1 cellular context compared by ENCODE assay signal in the genomic region with DNA sequence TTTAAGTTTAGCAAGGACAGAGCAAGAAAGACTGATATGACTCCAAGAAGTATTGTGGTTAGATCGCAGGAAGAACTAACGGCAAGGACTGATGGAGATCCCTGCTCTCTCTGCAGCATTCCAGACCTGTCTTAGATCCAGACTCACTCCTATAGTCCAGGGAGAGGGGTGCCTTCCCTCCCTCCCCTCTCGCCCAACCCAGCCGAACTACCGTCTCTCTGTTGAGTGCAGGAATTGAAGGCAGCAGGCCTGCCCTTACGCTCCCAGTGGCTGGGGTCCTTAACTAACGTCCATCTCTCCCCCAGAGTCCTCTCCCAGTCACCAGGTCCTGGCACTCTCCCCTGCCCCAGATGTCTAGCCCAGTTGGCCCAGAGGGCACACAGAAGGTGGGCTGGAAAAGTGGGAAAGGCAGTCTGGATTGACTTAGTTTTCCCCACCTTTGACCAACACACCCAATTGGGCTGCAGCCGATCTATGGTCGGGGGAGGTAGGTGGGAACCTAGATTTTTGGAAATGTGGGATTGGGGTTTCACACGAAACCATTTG.
A peak's percentile ranks its signal among the peaks of the same experiment; 100 is the strongest.
TF ChIP-seq lines count a peak whose summit lies in the region.

No MANE protein-coding gene starts in this region.

TF ChIP-seq in WTC11, 78 proteins besides CTCF, POLR2A, EP300 and RAD21 (continued from another document):
- TF ChIP-seq, protein P1, sequence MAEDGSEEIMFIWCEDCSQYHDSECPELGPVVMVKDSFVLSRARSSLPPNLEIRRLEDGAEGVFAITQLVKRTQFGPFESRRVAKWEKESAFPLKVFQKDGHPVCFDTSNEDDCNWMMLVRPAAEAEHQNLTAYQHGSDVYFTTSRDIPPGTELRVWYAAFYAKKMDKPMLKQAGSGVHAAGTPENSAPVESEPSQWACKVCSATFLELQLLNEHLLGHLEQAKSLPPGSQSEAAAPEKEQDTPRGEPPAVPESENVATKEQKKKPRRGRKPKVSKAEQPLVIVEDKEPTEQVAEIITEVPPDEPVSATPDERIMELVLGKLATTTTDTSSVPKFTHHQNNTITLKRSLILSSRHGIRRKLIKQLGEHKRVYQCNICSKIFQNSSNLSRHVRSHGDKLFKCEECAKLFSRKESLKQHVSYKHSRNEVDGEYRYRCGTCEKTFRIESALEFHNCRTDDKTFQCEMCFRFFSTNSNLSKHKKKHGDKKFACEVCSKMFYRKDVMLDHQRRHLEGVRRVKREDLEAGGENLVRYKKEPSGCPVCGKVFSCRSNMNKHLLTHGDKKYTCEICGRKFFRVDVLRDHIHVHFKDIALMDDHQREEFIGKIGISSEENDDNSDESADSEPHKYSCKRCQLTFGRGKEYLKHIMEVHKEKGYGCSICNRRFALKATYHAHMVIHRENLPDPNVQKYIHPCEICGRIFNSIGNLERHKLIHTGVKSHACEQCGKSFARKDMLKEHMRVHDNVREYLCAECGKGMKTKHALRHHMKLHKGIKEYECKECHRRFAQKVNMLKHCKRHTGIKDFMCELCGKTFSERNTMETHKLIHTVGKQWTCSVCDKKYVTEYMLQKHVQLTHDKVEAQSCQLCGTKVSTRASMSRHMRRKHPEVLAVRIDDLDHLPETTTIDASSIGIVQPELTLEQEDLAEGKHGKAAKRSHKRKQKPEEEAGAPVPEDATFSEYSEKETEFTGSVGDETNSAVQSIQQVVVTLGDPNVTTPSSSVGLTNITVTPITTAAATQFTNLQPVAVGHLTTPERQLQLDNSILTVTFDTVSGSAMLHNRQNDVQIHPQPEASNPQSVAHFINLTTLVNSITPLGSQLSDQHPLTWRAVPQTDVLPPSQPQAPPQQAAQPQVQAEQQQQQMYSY (CRISPR knock-in tag; IDR thresholded peaks at IDR 0.05), result peak; percentile 60; the same call in 1 of the 2 replicates
- TF ChIP-seq NFATC4 (CRISPR knock-in tag; IDR thresholded peaks at IDR 0.05) (no peak), RELA (CRISPR knock-in tag; IDR thresholded peaks at IDR 0.05; ENCODE audit: borderline replicate concordance) (no peak)
